ENCODE assay signal across 1 cellular context in genomic region chr6:42778072-42778471, GRCh38.
TF ChIP-seq lines count a peak whose summit lies in the region.

No MANE protein-coding gene starts in this region.

TF ChIP-seq in IMR-90, 13 proteins besides CTCF, POLR2A, EP300 and RAD21:
- TF ChIP-seq CEBPB (IDR thresholded peaks at IDR 0.05; ENCODE audit: low read depth, low read length): no peak
- no peak for TF ChIP-seq ELK1 (IDR thresholded peaks at IDR 0.05; ENCODE audit: borderline replicate concordance, low read depth, low read length)
- no peak for TF ChIP-seq NFE2L2 (IDR thresholded peaks at IDR 0.05; ENCODE audit: low read depth, low read length)
- no peak for TF ChIP-seq USF2 (IDR thresholded peaks at IDR 0.05; ENCODE audit: low read depth, low read length)
- TF ChIP-seq MXI1 (IDR thresholded peaks at IDR 0.05; ENCODE audit: borderline replicate concordance, low read depth, low read length): no peak
- no peak for TF ChIP-seq MAZ (IDR thresholded peaks at IDR 0.05; ENCODE audit: borderline replicate concordance, low read depth, low read length)
- no peak for TF ChIP-seq MAFK (IDR thresholded peaks at IDR 0.05; ENCODE audit: low read depth, low read length)
- no peak for TF ChIP-seq CHD1 (IDR thresholded peaks at IDR 0.05; ENCODE audit: low read depth, low read length)
- no peak for TF ChIP-seq FOS (IDR thresholded peaks at IDR 0.05; ENCODE audit: low read depth, low read length)
- no peak for TF ChIP-seq RCOR1 (IDR thresholded peaks at IDR 0.05; ENCODE audit: insufficient replicate concordance, low read length)
- TF ChIP-seq SMC3 (IDR thresholded peaks at IDR 0.05; ENCODE audit: low read depth, low read length): no peak
- TF ChIP-seq BHLHE40 (IDR thresholded peaks at IDR 0.05; ENCODE audit: low read depth, low read length): no peak
- TF ChIP-seq RFX5 (IDR thresholded peaks at IDR 0.05; ENCODE audit: low read depth, low read length): no peak
